Comparison of ENCODE assay signal across 24 cellular contexts in genomic region chr10:74543276-74543675, GRCh38.
"Had no signal": no experiment of that assay in that cellular context is flagged by ENCODE, and none has a peak within 500 bp of the region (broad histone marks: within the 10 kb centered on the region; RNA-seq: fewer than 3 reads in every experiment).

No MANE protein-coding gene starts in this region.

- H3K27me3 Mint-ChIP-seq: activated T-helper 17 cell treated with anti-CD3 and anti-CD28 coated beads, Interleukin-2, amount 50 U/mL, for 72 hours; natural killer cell treated with Interleukin-12 subunit alpha and Interleukin-12 subunit beta and Interleukin-15 and Interleukin-18, amount 100 ng/mL, for 72 hours had no signal

- H3K4me3 ChIP-seq: breast epithelium, hepatocyte, pancreas, psoas muscle had no signal

- ATAC-seq: activated naive CD4-positive, alpha-beta T cell treated with anti-CD3 and anti-CD28 coated beads, Interleukin-2, amount 50 U/mL, for 72 hours; activated T-helper 17 cell treated with anti-CD3 and anti-CD28 coated beads, Interleukin-2, amount 50 U/mL, for 72 hours; left ventricle myocardium superior; natural killer cell treated with Interleukin-12 subunit alpha and Interleukin-12 subunit beta and Interleukin-15 and Interleukin-18, amount 100 ng/mL, for 72 hours; pancreas; psoas muscle; right cardiac atrium; stimulated activated naive CD8-positive, alpha-beta T cell treated with anti-CD3 and anti-CD28 coated beads, Interleukin-15, Interleukin-2, amounts not matched to agents 100 U/mL and 50 U/mL, for 24 hours had no signal

- DNase-seq: activated CD4-positive, alpha-beta T cell treated with anti-CD3 and anti-CD28 coated beads, Interleukin-2, amount 50 U/mL, for 1 hour; activated CD4-positive, CD25-positive, alpha-beta regulatory T cell treated with anti-CD3 and anti-CD28 coated beads, Interleukin-2, amount 50 U/mL, for 72 hours; activated T-cell treated with anti-CD3 and anti-CD28 coated beads, Interleukin-2, amount 50 U/mL, for 1 hour; amniotic stem cell; cortex of kidney; glutamatergic neuron; immature natural killer cell; kidney glomerular epithelial cell; left ventricle myocardium superior; midbrain; pancreas; psoas muscle; right cardiac atrium; stimulated activated CD4-positive, alpha-beta T cell treated with anti-CD3 and anti-CD28 coated beads, Interleukin-12 subunit alpha, Interleukin-12 subunit beta, amount 100 ng/mL, for 4 hours; stimulated activated CD4-positive, alpha-beta T cell treated with anti-CD3 and anti-CD28 coated beads, Interleukin-4, amount 100 ng/mL, for 4 hours; stimulated activated naive CD8-positive, alpha-beta T cell treated with anti-CD3 and anti-CD28 coated beads, Interleukin-15, Interleukin-2, amounts not matched to agents 100 U/mL and 50 U/mL, for 24 hours had no signal

- H3K4me1 Mint-ChIP-seq: activated T-helper 17 cell treated with anti-CD3 and anti-CD28 coated beads, Interleukin-2, amount 50 U/mL, for 72 hours; immature natural killer cell had no signal

- H3K9me3 Mint-ChIP-seq: activated naive CD4-positive, alpha-beta T cell treated with anti-CD3 and anti-CD28 coated beads, Interleukin-2, amount 50 U/mL, for 72 hours; activated T-helper 17 cell treated with anti-CD3 and anti-CD28 coated beads, Interleukin-2, amount 50 U/mL, for 72 hours; immature natural killer cell; natural killer cell treated with Interleukin-12 subunit alpha and Interleukin-12 subunit beta and Interleukin-15 and Interleukin-18, amount 100 ng/mL, for 72 hours; T-helper 2 cell treated with Interferon-gamma antibody and Interleukin-4, amounts not matched to agents 5 μg/mL and 100 μg/mL, for 36 hours had no signal

- H3K9me3 ChIP-seq: breast epithelium, pancreas, psoas muscle had no signal

- H3K27ac ChIP-seq: breast epithelium, epithelial cell of prostate, pancreas, psoas muscle, VCaP had no signal

- H3K27ac Mint-ChIP-seq: activated naive CD4-positive, alpha-beta T cell treated with anti-CD3 and anti-CD28 coated beads, Interleukin-2, amount 50 U/mL, for 72 hours; activated T-helper 17 cell treated with anti-CD3 and anti-CD28 coated beads, Interleukin-2, amount 50 U/mL, for 72 hours; immature natural killer cell; T-helper 2 cell treated with Interferon-gamma antibody and Interleukin-4, amounts not matched to agents 5 μg/mL and 100 μg/mL, for 36 hours had no signal

- H3K36me3 Mint-ChIP-seq: activated naive CD4-positive, alpha-beta T cell treated with anti-CD3 and anti-CD28 coated beads, Interleukin-2, amount 50 U/mL, for 72 hours; immature natural killer cell; natural killer cell treated with Interleukin-12 subunit alpha and Interleukin-12 subunit beta and Interleukin-15 and Interleukin-18, amount 100 ng/mL, for 72 hours had no signal

- H3K79me2 ChIP-seq: hepatocyte had no signal

- H3K4me1 ChIP-seq: breast epithelium, pancreas had no signal

- H3K4me2 ChIP-seq: hepatocyte had no signal

- H3K36me3 ChIP-seq: breast epithelium, pancreas had no signal

- H2AFZ ChIP-seq: hepatocyte had no signal

- H3K4me3 Mint-ChIP-seq: activated T-helper 17 cell treated with anti-CD3 and anti-CD28 coated beads, Interleukin-2, amount 50 U/mL, for 72 hours; immature natural killer cell; natural killer cell treated with Interleukin-12 subunit alpha and Interleukin-12 subunit beta and Interleukin-15 and Interleukin-18, amount 100 ng/mL, for 72 hours; T-helper 2 cell treated with Interferon-gamma antibody and Interleukin-4, amounts not matched to agents 5 μg/mL and 100 μg/mL, for 36 hours had no signal

- H3K27me3 ChIP-seq: breast epithelium, hepatocyte, pancreas had no signal
